1 cellular context compared by ENCODE assay signal in the genomic region with DNA sequence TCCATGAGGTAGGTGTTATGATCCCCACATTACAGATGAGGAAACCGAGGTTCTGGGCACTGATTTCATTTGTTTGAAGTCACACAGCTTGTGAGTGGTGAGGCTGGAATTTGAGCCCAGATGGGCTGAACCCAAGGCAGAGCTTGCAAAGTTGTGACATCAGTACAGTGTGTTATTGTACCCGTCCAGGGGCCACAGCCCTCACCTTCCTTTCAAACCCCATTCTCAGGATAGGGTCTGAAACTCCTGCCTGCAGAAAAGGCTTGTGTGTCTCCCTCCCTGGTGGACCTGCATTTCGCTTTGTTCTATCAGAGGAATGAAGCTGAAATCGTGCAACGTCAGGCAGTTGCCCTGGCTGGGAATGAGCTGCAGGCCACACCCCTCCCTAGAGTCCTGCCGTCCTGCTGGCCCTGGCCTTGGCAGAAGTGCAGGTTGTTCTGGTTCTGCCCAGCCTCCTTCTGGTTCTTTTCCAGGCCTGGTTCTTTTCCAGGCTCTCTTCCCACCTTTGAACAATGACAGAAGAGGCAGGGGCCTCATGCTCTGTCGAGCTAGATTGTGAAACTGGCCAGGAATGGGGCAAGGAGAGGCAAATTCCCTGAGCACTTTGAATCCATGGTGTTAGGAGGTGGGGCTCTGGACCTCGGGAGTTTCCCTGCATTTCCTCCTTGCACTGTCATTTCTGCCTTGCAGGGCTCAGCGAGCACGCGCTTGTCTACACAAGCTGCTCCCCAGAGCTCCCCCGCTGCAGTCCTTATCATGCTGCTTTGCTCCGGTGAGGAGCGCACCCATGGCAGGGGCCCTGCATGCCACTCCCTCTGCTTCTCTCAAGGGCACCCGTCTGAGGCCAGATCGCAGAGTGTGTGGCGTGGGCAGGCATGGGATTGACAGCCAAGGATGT.
TF ChIP-seq lines count a peak whose summit lies in the region.

No MANE protein-coding gene starts in this region.

TF ChIP-seq in GM23338, 12 proteins besides CTCF, POLR2A, EP300 and RAD21:
- TF ChIP-seq EZH2 (IDR thresholded peaks at IDR 0.05; ENCODE audit: low read depth, unreplicated experiment) (no peak), ZNF114 (CRISPR knock-in tag; IDR thresholded peaks at IDR 0.05) (no peak), NANOG (IDR thresholded peaks at IDR 0.05; ENCODE audit: borderline replicate concordance) (no peak), STAT1 (IDR thresholded peaks at IDR 0.05; ENCODE audit: unreplicated experiment) (no peak), CREB1 (CRISPR knock-in tag; IDR thresholded peaks at IDR 0.05; ENCODE audit: low read depth) (no peak), JUNB (IDR thresholded peaks at IDR 0.05; ENCODE audit: unreplicated experiment) (no peak), EZH2phosphoT487 (IDR thresholded peaks at IDR 0.05; ENCODE audit: unreplicated experiment) (no peak), POLR2AphosphoS5 (IDR thresholded peaks at IDR 0.05; ENCODE audit: low read depth) (no peak), ZNF331 (CRISPR knock-in tag; IDR thresholded peaks at IDR 0.05; ENCODE audit: low read depth) (no peak)
- TF ChIP-seq, protein P1, sequence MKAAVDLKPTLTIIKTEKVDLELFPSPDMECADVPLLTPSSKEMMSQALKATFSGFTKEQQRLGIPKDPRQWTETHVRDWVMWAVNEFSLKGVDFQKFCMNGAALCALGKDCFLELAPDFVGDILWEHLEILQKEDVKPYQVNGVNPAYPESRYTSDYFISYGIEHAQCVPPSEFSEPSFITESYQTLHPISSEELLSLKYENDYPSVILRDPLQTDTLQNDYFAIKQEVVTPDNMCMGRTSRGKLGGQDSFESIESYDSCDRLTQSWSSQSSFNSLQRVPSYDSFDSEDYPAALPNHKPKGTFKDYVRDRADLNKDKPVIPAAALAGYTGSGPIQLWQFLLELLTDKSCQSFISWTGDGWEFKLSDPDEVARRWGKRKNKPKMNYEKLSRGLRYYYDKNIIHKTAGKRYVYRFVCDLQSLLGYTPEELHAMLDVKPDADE (IDR thresholded peaks at IDR 0.05): no peak
- TF ChIP-seq, protein P2, sequence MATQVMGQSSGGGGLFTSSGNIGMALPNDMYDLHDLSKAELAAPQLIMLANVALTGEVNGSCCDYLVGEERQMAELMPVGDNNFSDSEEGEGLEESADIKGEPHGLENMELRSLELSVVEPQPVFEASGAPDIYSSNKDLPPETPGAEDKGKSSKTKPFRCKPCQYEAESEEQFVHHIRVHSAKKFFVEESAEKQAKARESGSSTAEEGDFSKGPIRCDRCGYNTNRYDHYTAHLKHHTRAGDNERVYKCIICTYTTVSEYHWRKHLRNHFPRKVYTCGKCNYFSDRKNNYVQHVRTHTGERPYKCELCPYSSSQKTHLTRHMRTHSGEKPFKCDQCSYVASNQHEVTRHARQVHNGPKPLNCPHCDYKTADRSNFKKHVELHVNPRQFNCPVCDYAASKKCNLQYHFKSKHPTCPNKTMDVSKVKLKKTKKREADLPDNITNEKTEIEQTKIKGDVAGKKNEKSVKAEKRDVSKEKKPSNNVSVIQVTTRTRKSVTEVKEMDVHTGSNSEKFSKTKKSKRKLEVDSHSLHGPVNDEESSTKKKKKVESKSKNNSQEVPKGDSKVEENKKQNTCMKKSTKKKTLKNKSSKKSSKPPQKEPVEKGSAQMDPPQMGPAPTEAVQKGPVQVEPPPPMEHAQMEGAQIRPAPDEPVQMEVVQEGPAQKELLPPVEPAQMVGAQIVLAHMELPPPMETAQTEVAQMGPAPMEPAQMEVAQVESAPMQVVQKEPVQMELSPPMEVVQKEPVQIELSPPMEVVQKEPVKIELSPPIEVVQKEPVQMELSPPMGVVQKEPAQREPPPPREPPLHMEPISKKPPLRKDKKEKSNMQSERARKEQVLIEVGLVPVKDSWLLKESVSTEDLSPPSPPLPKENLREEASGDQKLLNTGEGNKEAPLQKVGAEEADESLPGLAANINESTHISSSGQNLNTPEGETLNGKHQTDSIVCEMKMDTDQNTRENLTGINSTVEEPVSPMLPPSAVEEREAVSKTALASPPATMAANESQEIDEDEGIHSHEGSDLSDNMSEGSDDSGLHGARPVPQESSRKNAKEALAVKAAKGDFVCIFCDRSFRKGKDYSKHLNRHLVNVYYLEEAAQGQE (IDR thresholded peaks at IDR 0.05; ENCODE audit: unreplicated experiment): no peak
- TF ChIP-seq, protein P3, sequence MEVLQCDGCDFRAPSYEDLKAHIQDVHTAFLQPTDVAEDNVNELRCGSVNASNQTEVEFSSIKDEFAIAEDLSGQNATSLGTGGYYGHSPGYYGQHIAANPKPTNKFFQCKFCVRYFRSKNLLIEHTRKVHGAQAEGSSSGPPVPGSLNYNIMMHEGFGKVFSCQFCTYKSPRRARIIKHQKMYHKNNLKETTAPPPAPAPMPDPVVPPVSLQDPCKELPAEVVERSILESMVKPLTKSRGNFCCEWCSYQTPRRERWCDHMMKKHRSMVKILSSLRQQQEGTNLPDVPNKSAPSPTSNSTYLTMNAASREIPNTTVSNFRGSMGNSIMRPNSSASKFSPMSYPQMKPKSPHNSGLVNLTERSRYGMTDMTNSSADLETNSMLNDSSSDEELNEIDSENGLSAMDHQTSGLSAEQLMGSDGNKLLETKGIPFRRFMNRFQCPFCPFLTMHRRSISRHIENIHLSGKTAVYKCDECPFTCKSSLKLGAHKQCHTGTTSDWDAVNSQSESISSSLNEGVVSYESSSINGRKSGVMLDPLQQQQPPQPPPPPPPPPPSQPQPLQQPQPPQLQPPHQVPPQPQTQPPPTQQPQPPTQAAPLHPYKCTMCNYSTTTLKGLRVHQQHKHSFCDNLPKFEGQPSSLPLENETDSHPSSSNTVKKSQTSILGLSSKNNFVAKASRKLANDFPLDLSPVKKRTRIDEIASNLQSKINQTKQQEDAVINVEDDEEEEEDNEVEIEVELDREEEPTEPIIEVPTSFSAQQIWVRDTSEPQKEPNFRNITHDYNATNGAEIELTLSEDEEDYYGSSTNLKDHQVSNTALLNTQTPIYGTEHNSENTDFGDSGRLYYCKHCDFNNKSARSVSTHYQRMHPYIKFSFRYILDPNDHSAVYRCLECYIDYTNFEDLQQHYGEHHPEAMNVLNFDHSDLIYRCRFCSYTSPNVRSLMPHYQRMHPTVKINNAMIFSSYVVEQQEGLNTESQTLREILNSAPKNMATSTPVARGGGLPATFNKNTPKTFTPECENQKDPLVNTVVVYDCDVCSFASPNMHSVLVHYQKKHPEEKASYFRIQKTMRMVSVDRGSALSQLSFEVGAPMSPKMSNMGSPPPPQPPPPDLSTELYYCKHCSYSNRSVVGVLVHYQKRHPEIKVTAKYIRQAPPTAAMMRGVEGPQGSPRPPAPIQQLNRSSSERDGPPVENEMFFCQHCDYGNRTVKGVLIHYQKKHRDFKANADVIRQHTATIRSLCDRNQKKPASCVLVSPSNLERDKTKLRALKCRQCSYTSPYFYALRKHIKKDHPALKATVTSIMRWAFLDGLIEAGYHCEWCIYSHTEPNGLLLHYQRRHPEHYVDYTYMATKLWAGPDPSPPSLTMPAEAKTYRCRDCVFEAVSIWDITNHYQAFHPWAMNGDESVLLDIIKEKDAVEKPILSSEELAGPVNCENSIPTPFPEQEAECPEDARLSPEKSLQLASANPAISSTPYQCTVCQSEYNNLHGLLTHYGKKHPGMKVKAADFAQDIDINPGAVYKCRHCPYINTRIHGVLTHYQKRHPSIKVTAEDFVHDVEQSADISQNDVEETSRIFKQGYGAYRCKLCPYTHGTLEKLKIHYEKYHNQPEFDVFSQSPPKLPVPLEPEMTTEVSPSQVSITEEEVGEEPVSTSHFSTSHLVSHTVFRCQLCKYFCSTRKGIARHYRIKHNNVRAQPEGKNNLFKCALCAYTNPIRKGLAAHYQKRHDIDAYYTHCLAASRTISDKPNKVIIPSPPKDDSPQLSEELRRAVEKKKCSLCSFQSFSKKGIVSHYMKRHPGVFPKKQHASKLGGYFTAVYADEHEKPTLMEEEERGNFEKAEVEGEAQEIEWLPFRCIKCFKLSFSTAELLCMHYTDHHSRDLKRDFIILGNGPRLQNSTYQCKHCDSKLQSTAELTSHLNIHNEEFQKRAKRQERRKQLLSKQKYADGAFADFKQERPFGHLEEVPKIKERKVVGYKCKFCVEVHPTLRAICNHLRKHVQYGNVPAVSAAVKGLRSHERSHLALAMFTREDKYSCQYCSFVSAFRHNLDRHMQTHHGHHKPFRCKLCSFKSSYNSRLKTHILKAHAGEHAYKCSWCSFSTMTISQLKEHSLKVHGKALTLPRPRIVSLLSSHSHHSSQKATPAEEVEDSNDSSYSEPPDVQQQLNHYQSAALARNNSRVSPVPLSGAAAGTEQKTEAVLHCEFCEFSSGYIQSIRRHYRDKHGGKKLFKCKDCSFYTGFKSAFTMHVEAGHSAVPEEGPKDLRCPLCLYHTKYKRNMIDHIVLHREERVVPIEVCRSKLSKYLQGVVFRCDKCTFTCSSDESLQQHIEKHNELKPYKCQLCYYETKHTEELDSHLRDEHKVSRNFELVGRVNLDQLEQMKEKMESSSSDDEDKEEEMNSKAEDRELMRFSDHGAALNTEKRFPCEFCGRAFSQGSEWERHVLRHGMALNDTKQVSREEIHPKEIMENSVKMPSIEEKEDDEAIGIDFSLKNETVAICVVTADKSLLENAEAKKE (CRISPR knock-in tag; IDR thresholded peaks at IDR 0.05): no peak
TF ChIP-seq in GM23338: peak in this region for 0.
